ENCODE assay signal across 19 cellular contexts in genomic region chr1:118947790-118948189, GRCh38. TPM values are rescaled to one million over a fixed set of nuclear protein-coding genes. Genes with fewer than 3 reads are reported as not detected.
DNase-seq lines count a peak whose midpoint lies in the region; ATAC-seq, FAIRE-seq and TF ChIP-seq lines count a peak whose summit lies in the region.
"Had no signal": no experiment of that assay in that cellular context is flagged by ENCODE, and none has a peak within 500 bp of the region (broad histone marks: within the 10 kb centered on the region; RNA-seq: fewer than 3 reads in every experiment).

No MANE protein-coding gene starts in this region.

- no peak for FAIRE-seq in GM12892 (lab: Jason Lieb, UNC)
- FAIRE-seq: GM19239 had no signal

- H3K27me3 Mint-ChIP-seq in MCF 10A (ENCODE audit: insufficient read depth, unreplicated experiment) (no peaks in the 10 kb centered on the region), nephron progenitor cell (ENCODE audit: low read depth, poor library complexity) (peaks cover 2% of the 10 kb centered on the region)
- H3K27me3 Mint-ChIP-seq: natural killer cell treated with Interleukin-12 subunit alpha and Interleukin-12 subunit beta and Interleukin-15 and Interleukin-18, amount 100 ng/mL, for 72 hours; T-helper 17 cell had no signal

- H3K9me3 ChIP-seq in breast epithelium, result no peaks in the 10 kb centered on the region
- no peaks in the 10 kb centered on the region for H3K9me3 ChIP-seq in adipocyte (ENCODE audit: control insufficient read depth, low read length)
- H3K9me3 ChIP-seq in vagina, result no peaks in the 10 kb centered on the region
- H3K9me3 ChIP-seq: tibial nerve had no signal

- H3K9ac ChIP-seq in adipocyte (ENCODE audit: low read length), result no peak overlapping the region

- H3K4me3 Mint-ChIP-seq in MCF 10A (ENCODE audit: unreplicated experiment) (no peak overlapping the region), nephron progenitor cell (no peak overlapping the region)
- H3K4me3 Mint-ChIP-seq: activated naive CD8-positive, alpha-beta T cell; natural killer cell treated with Interleukin-12 subunit alpha and Interleukin-12 subunit beta and Interleukin-15 and Interleukin-18, amount 100 ng/mL, for 72 hours; T-helper 17 cell had no signal

- POLR2A ChIA-PET in MCF 10A (lab: Yijun Ruan, JAX), result no interaction called here

- peaks cover 6% of the 10 kb centered on the region for H3K36me3 Mint-ChIP-seq in MCF 10A (ENCODE audit: insufficient read depth, unreplicated experiment)
- no peaks in the 10 kb centered on the region for H3K36me3 Mint-ChIP-seq in nephron progenitor cell (ENCODE audit: low read depth)
- H3K36me3 Mint-ChIP-seq: activated naive CD8-positive, alpha-beta T cell; natural killer cell treated with Interleukin-12 subunit alpha and Interleukin-12 subunit beta and Interleukin-15 and Interleukin-18, amount 100 ng/mL, for 72 hours had no signal

- H3K36me3 ChIP-seq in breast epithelium (no peaks in the 10 kb centered on the region), adipocyte (ENCODE audit: control insufficient read depth, insufficient read depth, low read length, severe bottlenecking) (peaks cover under 1% of the 10 kb centered on the region), vagina (no peaks in the 10 kb centered on the region)
- H3K36me3 ChIP-seq: tibial nerve had no signal

- DNase-seq in MCF 10A (ENCODE audit: unreplicated experiment) (peak; percentile 33), breast epithelium (ENCODE audit: low spot score in 2 of 2) (no peak), adipocyte (ENCODE audit: low read depth) (no peak), foreskin keratinocyte (peak in 1 of 2 donors; percentile 4), erythroblast (lab: John Stamatoyannopoulos, UW) (no peak), GM12892 (ENCODE audit: insufficient read length) (no peak), vagina (ENCODE audit: extremely low spot score in 2 of 2) (no peak), nephron progenitor cell (no peak)
- DNase-seq: cerebellar nuclear complex, GDM1, KG1, NCI-H1436, T-helper 17 cell had no signal

- no peaks in the 10 kb centered on the region for H3K4me1 ChIP-seq in breast epithelium
- peaks cover 66% of the 10 kb centered on the region for H3K4me1 ChIP-seq in adipocyte (ENCODE audit: control insufficient read depth, insufficient read depth, low read length)
- no peaks in the 10 kb centered on the region for H3K4me1 ChIP-seq in foreskin keratinocyte
- no peaks in the 10 kb centered on the region for H3K4me1 ChIP-seq in vagina

- intact Hi-C loops in MCF 10A (cut with micrococcal nuclease) (loop anchor here (10.0 kb wide), 1 partner anchor 793 kb away; no protein-coding TSS in a partner anchor), breast epithelium (cut with DNase I; ENCODE audit: low total_unique reads) (no loop called here), vagina (cut with DNase I) (loop anchor here (5.0 kb wide), 2 partner anchors 675 to 1120 kb away; no protein-coding TSS in a partner anchor)

- TF ChIP-seq POLR2A in breast epithelium (IDR thresholded peaks at IDR 0.05) (no peak), erythroblast (IDR thresholded peaks at IDR 0.05; ENCODE audit: low read length) (no peak), GM12892 (IDR thresholded peaks at IDR 0.05; ENCODE audit: low read depth, low read length) (no peak), vagina (IDR thresholded peaks at IDR 0.05) (no peak)

- H3K27ac ChIP-seq in breast epithelium (peak overlapping the region in 1 of 2 donors; percentile 38), foreskin keratinocyte (no peak overlapping the region), vagina (no peak overlapping the region)
- H3K27ac ChIP-seq: 22Rv1 had no signal

- CTCF ChIA-PET in MCF 10A (lab: Yijun Ruan, JAX), result no interaction called here

- ATAC-seq in foreskin keratinocyte, result peak; percentile 42
- ATAC-seq: natural killer cell treated with Interleukin-12 subunit alpha and Interleukin-12 subunit beta and Interleukin-15 and Interleukin-18, amount 100 ng/mL, for 72 hours; T-helper 17 cell had no signal

- no TSS peak for BruUV-seq in MCF 10A (replicated peaks; lab: Mats Ljungman, UMichigan)

- H3K4me1 Mint-ChIP-seq in MCF 10A (ENCODE audit: insufficient read depth, unreplicated experiment) (peaks cover 17% of the 10 kb centered on the region), nephron progenitor cell (peaks cover 19% of the 10 kb centered on the region)
- H3K4me1 Mint-ChIP-seq: T-helper 17 cell had no signal

- H3K4me3 ChIP-seq in breast epithelium (no peak overlapping the region), adipocyte (ENCODE audit: low read length) (peak overlapping the region; percentile 9), vagina (no peak overlapping the region)
- H3K4me3 ChIP-seq: tibial nerve had no signal

- H3K9me3 Mint-ChIP-seq in MCF 10A (ENCODE audit: unreplicated experiment) (no peaks in the 10 kb centered on the region), nephron progenitor cell (no peaks in the 10 kb centered on the region)

- H3K27ac Mint-ChIP-seq in MCF 10A (ENCODE audit: low read depth, unreplicated experiment) (no peak overlapping the region), nephron progenitor cell (no peak overlapping the region)
- H3K27ac Mint-ChIP-seq: activated naive CD8-positive, alpha-beta T cell; natural killer cell treated with Interleukin-12 subunit alpha and Interleukin-12 subunit beta and Interleukin-15 and Interleukin-18, amount 100 ng/mL, for 72 hours; T-helper 17 cell had no signal

- H3K27me3 ChIP-seq in breast epithelium, result no peaks in the 10 kb centered on the region
- H3K27me3 ChIP-seq in adipocyte (replicated peaks; ENCODE audit: control insufficient read depth, insufficient read depth, low read length), result no peaks in the 10 kb centered on the region
- no peaks in the 10 kb centered on the region for H3K27me3 ChIP-seq in foreskin keratinocyte
- H3K27me3 ChIP-seq in vagina, result no peaks in the 10 kb centered on the region
- H3K27me3 ChIP-seq: tibial nerve had no signal

- no peak for TF ChIP-seq CTCF in MCF 10A (IDR thresholded peaks at IDR 0.05; ENCODE audit: unreplicated experiment)
- no peak for TF ChIP-seq CTCF in breast epithelium (IDR thresholded peaks at IDR 0.05)
- TF ChIP-seq CTCF in foreskin keratinocyte (conservative IDR thresholded peaks at IDR 0.05), result no peak
- no peak for TF ChIP-seq CTCF in vagina (IDR thresholded peaks at IDR 0.05)
- no peak for TF ChIP-seq CTCF in nephron progenitor cell (IDR thresholded peaks at IDR 0.05)

RNA-seq across cellular contexts. Expression of gene TBX15, which starts 40.4 kb away (rescaled TPM):
- 0.09 and 0.15 TPM in 2 replicates for total RNA-seq in MCF 10A (2022)
- total RNA-seq in breast epithelium, result 10 to 100 TPM in 2 of 3 donors, 1 to 10 TPM in 1; 5.9 to 60.0 (median 34.1) TPM
- total RNA-seq in foreskin keratinocyte, result not detected in 2 replicates
- not detected in 2 replicates for polyA plus RNA-seq in foreskin keratinocyte
- 0.19 TPM for polyA plus RNA-seq in GM12892 (2012; ENCODE audit: missing spikeins)
- 0.98 TPM for total RNA-seq in vagina
- total RNA-seq: natural killer cell treated with Interleukin-12 subunit alpha and Interleukin-12 subunit beta and Interleukin-15 and Interleukin-18, amount 100 ng/mL, for 72 hours; NCI-H460; T-helper 17 cell had no signal
